Comparison of ENCODE assay signal across 8 cellular contexts in genomic region chr11:66744485-66745355, GRCh38. TPM values are rescaled to one million over a fixed set of nuclear protein-coding genes. Genes with fewer than 3 reads are reported as not detected.
DNase-seq lines count a peak whose midpoint lies in the region; ATAC-seq, FAIRE-seq and TF ChIP-seq lines count a peak whose summit lies in the region.

No MANE protein-coding gene starts in this region.

- H3K4me1 Mint-ChIP-seq in WTC11, result peaks cover 6% of the 10 kb centered on the region; the same call in 1 of the 2 replicates

- no peaks in the 10 kb centered on the region for H3K27me3 ChIP-seq in bronchial epithelial cell (ENCODE audit: control insufficient read depth, insufficient read depth, low read length)

- H3K27ac Mint-ChIP-seq in WTC11, result peak overlapping the region; percentile 80; the same call in 1 of the 2 replicates

- peak overlapping the region; percentile 95 for H3K4me3 Mint-ChIP-seq in WTC11

- H3K36me3 ChIP-seq in bronchial epithelial cell (ENCODE audit: control insufficient read depth, insufficient read depth, low read length), result no peaks in the 10 kb centered on the region

- ATAC-seq in GM18861 (IDR thresholded peaks at IDR 0.05; ENCODE audit: unreplicated experiment) (peak; percentile 68), HG03097 (IDR thresholded peaks at IDR 0.05; ENCODE audit: low FRiP score, unreplicated experiment) (peak; percentile 68), WTC11 (peak; percentile 73)

- no peak for FAIRE-seq in bronchial epithelial cell (lab: Jason Lieb, UNC)

- peak; percentile 55 for DNase-seq in A172 (ENCODE audit: low spot score)
- peak; percentile 82 for DNase-seq in NCI-H2196 treated with DMSO at 0.1 percent for 48 hours (lab: John Stamatoyannopoulos, UW; ENCODE audit: unreplicated experiment)
- peak; percentile 71 for DNase-seq in WTC11 (ENCODE audit: low spot score)
- DNase-seq in bronchial epithelial cell (ENCODE audit: low read depth), result peak; percentile 61
- DNase-seq in inferior parietal cortex (ENCODE audit: extremely low spot score), result peak; percentile 61
- peak; percentile 81 to 83 for DNase-seq in stimulated activated CD4-positive, alpha-beta T cell treated with anti-CD3 and anti-CD28 coated beads, Interleukin-12 subunit alpha, Interleukin-12 subunit beta, amount 100 ng/mL, for 24 hours (ENCODE audit: low read depth in 2 of 2)

- CTCF ChIA-PET in WTC11 (lab: Charles Lee), result interaction anchor here (0.9 kb wide), 1 partner anchor 231 kb away, joined by 4 read pairs; no protein-coding TSS in a partner anchor

- peak overlapping the region; percentile 83 for H3K4me3 ChIP-seq in bronchial epithelial cell (ENCODE audit: low read depth, low read length)

- no peaks in the 10 kb centered on the region for H3K9me3 Mint-ChIP-seq in WTC11

- no peaks in the 10 kb centered on the region for H3K36me3 Mint-ChIP-seq in WTC11

- TF ChIP-seq CTCF in WTC11 (IDR thresholded peaks at IDR 0.05) (no peak), bronchial epithelial cell (IDR thresholded peaks at IDR 0.05; ENCODE audit: insufficient read depth, low read length, severe bottlenecking) (no peak)

- POLR2A ChIA-PET in WTC11 (lab: Charles Lee), result interaction anchor here (1.0 kb wide), 1 partner anchor 99 kb away, joined by 4 read pairs; no protein-coding TSS in a partner anchor

- peaks cover 8% of the 10 kb centered on the region for H3K27me3 Mint-ChIP-seq in WTC11 (ENCODE audit: low read depth)

TF ChIP-seq in WTC11, 78 proteins besides CTCF, POLR2A, EP300 and RAD21 (continues in another document):
- 0 out of 2 replicates have a peak, but pooled peaks have one; percentile 20 for TF ChIP-seq MYBL2 (CRISPR knock-in tag; IDR thresholded peaks at IDR 0.05)
- peak; percentile 75 for TF ChIP-seq CREM (CRISPR knock-in tag; IDR thresholded peaks at IDR 0.05)
- no peak for TF ChIP-seq ZNF263 (CRISPR knock-in tag; IDR thresholded peaks at IDR 0.05; ENCODE audit: low read depth)
- no peak for TF ChIP-seq OVOL2 (CRISPR knock-in tag; IDR thresholded peaks at IDR 0.05; ENCODE audit: borderline replicate concordance)
- TF ChIP-seq ESRRA (CRISPR knock-in tag; IDR thresholded peaks at IDR 0.05; ENCODE audit: borderline replicate concordance), result peak; percentile 52; the same call in 1 of the 2 replicates
- TF ChIP-seq FOXP1 (CRISPR knock-in tag; IDR thresholded peaks at IDR 0.05; ENCODE audit: borderline replicate concordance), result peak; percentile 90
- peak; percentile 29 for TF ChIP-seq MAX (CRISPR knock-in tag; IDR thresholded peaks at IDR 0.05)
- TF ChIP-seq FOXK1 (CRISPR knock-in tag; IDR thresholded peaks at IDR 0.05), result peak; percentile 20; the same call in 1 of the 2 replicates
- 0 out of 2 replicates have a peak, but pooled peaks have one; percentile 7 for TF ChIP-seq NR1H2 (CRISPR knock-in tag; IDR thresholded peaks at IDR 0.05)
- peak; percentile 71; the same call in 1 of the 2 replicates for TF ChIP-seq TEAD1 (CRISPR knock-in tag; IDR thresholded peaks at IDR 0.05)
- TF ChIP-seq E2F5 (CRISPR knock-in tag; IDR thresholded peaks at IDR 0.05), result peak; percentile 82
- TF ChIP-seq FOXP4 (CRISPR knock-in tag; IDR thresholded peaks at IDR 0.05), result peak; percentile 60
- TF ChIP-seq KAT7 (CRISPR knock-in tag; IDR thresholded peaks at IDR 0.05; ENCODE audit: borderline replicate concordance), result peak; percentile 87; the same call in 1 of the 2 replicates
- peak; percentile 82 for TF ChIP-seq SP1 (CRISPR knock-in tag; conservative IDR thresholded peaks at IDR 0.05)
- 0 out of 2 replicates have a peak, but pooled peaks have one; percentile 63 for TF ChIP-seq ZNF232 (CRISPR knock-in tag; IDR thresholded peaks at IDR 0.05)
- TF ChIP-seq ARID4B (CRISPR knock-in tag; IDR thresholded peaks at IDR 0.05; ENCODE audit: borderline replicate concordance), result peak; percentile 66; the same call in 1 of the 2 replicates
- TF ChIP-seq JUN (CRISPR knock-in tag; IDR thresholded peaks at IDR 0.05), result 0 out of 2 replicates have a peak, but pooled peaks have one; percentile 27
- TF ChIP-seq NFATC4 (CRISPR knock-in tag; IDR thresholded peaks at IDR 0.05), result no peak
- no peak for TF ChIP-seq ZNF671 (CRISPR knock-in tag; IDR thresholded peaks at IDR 0.05)
- peak; percentile 6; the same call in 1 of the 2 replicates for TF ChIP-seq HMGXB4 (CRISPR knock-in tag; IDR thresholded peaks at IDR 0.05)

RNA-seq across cellular contexts. Expression of gene SPTBN2, which starts 15.7 kb away (rescaled TPM):
- total RNA-seq in A172 (2014; rRNA removed; shearing (Covaris generic)), result 31.6 and 33.4 TPM in 2 replicates
- total RNA-seq in WTC11 (2021) (34.9 to 40.7 TPM (median 38.9 TPM) in 3 replicates), bronchial epithelial cell (38.7 and 67.3 TPM in 2 replicates)

Comparison
In these comparisons a context has a peak if more than half of its experiments do, and no peak if none do; other contexts are left out.
1. Peak in every context shown above with its lines: DNase-seq, ATAC-seq and H3K4me3 ChIP-seq.